Comparison of ENCODE assay signal across 1 cellular context in genomic region chr9:124450241-124450924, GRCh38.
TF ChIP-seq lines count a peak whose summit lies in the region.

Gene ADGRD2 (plus strand): TSS chr9:124450451. CDS start chr9:124451667, 1,216 bp downstream.

TF ChIP-seq in HEK293, 187 proteins besides CTCF, POLR2A, EP300 and RAD21 (continued from another document):
- no peak for TF ChIP-seq ZNF211 (tag by site-specific recombination; IDR thresholded peaks at IDR 0.05; ENCODE audit: low read depth)
- TF ChIP-seq ZBTB1 (tag by site-specific recombination; IDR thresholded peaks at IDR 0.05), result no peak
- TF ChIP-seq ZNF114 (tag by site-specific recombination; IDR thresholded peaks at IDR 0.05), result no peak
- TF ChIP-seq ZBTB44 (tag by site-specific recombination; IDR thresholded peaks at IDR 0.05), result no peak
- no peak for TF ChIP-seq RBAK (tag by site-specific recombination; IDR thresholded peaks at IDR 0.05)
- no peak for TF ChIP-seq SALL2 (tag by site-specific recombination; IDR thresholded peaks at IDR 0.05; ENCODE audit: borderline replicate concordance)
- peak; percentile 75; the same call in 1 of the 2 replicates for TF ChIP-seq ZBTB8A (tag by site-specific recombination; IDR thresholded peaks at IDR 0.05)
- no peak for TF ChIP-seq ZNF266 (tag by site-specific recombination; IDR thresholded peaks at IDR 0.05; ENCODE audit: low read depth)
- TF ChIP-seq SP2 (tag by site-specific recombination; IDR thresholded peaks at IDR 0.05), result peak; percentile 64
- peak; percentile 61 for TF ChIP-seq ZBTB17 (tag by site-specific recombination; IDR thresholded peaks at IDR 0.05)
- no peak for TF ChIP-seq MZF1 (tag by site-specific recombination; IDR thresholded peaks at IDR 0.05; ENCODE audit: borderline replicate concordance)
- TF ChIP-seq ZNF112 (tag by site-specific recombination; IDR thresholded peaks at IDR 0.05), result no peak
- no peak for TF ChIP-seq ZNF791 (tag by site-specific recombination; IDR thresholded peaks at IDR 0.05)
- no peak for TF ChIP-seq KLF7 (tag by site-specific recombination; IDR thresholded peaks at IDR 0.05; ENCODE audit: borderline replicate concordance)
- TF ChIP-seq BCL11B (tag by site-specific recombination; IDR thresholded peaks at IDR 0.05; ENCODE audit: low read depth), result no peak
- no peak for TF ChIP-seq ZFP3 (tag by site-specific recombination; IDR thresholded peaks at IDR 0.05; ENCODE audit: low read depth)
- TF ChIP-seq SP3 (tag by site-specific recombination; IDR thresholded peaks at IDR 0.05), result peak; percentile 52; the same call in 1 of the 2 replicates
- TF ChIP-seq ZNF366 (tag by site-specific recombination; conservative IDR thresholded peaks at IDR 0.05), result peak; percentile 32; the same call in 1 of the 2 replicates
- no peak for TF ChIP-seq ZNF530 (tag by site-specific recombination; IDR thresholded peaks at IDR 0.05; ENCODE audit: low read depth)
- TF ChIP-seq ZBTB7A (tag by site-specific recombination; IDR thresholded peaks at IDR 0.05; ENCODE audit: low read depth), result no peak
- no peak for TF ChIP-seq PRDM1 (tag by site-specific recombination; IDR thresholded peaks at IDR 0.05)
- TF ChIP-seq ZSCAN16 (tag by site-specific recombination; IDR thresholded peaks at IDR 0.05), result no peak
- 0 out of 2 replicates have a peak, but pooled peaks have one; percentile 31 for TF ChIP-seq KLF8 (tag by site-specific recombination; IDR thresholded peaks at IDR 0.05)
- no peak for TF ChIP-seq ZNF423 (tag by site-specific recombination; IDR thresholded peaks at IDR 0.05)
- peak; percentile 82 for TF ChIP-seq ZNF335 (tag by site-specific recombination; conservative IDR thresholded peaks at IDR 0.05)
- TF ChIP-seq ZNF2 (tag by site-specific recombination; IDR thresholded peaks at IDR 0.05), result no peak; the same call in 1 of the 2 replicates
